In genomic region chr5:60521379-60522298, GRCh38 we compare ENCODE assay signal across 9 cellular contexts.
DNase-seq lines count a peak whose midpoint lies in the region; ATAC-seq and TF ChIP-seq lines count a peak whose summit lies in the region.
"Had no signal": no experiment of that assay in that cellular context is flagged by ENCODE, and none has a peak within 500 bp of the region (broad histone marks: within the 10 kb centered on the region; RNA-seq: fewer than 3 reads in every experiment).

No MANE protein-coding gene starts in this region.

- H3K36me3 ChIP-seq in rectal smooth muscle tissue (ENCODE audit: control insufficient read depth, insufficient read depth, low read length), result no peaks in the 10 kb centered on the region
- H3K36me3 ChIP-seq in adrenal gland (replicated peaks in 1 of 2), result no peaks in the 10 kb centered on the region

- H3K4me3 ChIP-seq in rectal smooth muscle tissue (ENCODE audit: low read length) (no peak overlapping the region), adrenal gland (no peak overlapping the region)

- TF ChIP-seq CTCF in adrenal gland (IDR thresholded peaks at IDR 0.05), result no peak

- ATAC-seq in GM19035 (IDR thresholded peaks at IDR 0.05; ENCODE audit: unreplicated experiment) (peak; percentile 54), HG02884 (IDR thresholded peaks at IDR 0.05; ENCODE audit: unreplicated experiment) (peak; percentile 37)

- TF ChIP-seq POLR2A in adrenal gland (IDR thresholded peaks at IDR 0.05), result no peak

- no peaks in the 10 kb centered on the region for H3K9me3 ChIP-seq in adrenal gland (replicated peaks in 1 of 3)

- H3K27me3 ChIP-seq in rectal smooth muscle tissue (ENCODE audit: control insufficient read depth, insufficient read depth, low read length) (no peaks in the 10 kb centered on the region), adrenal gland (no peaks in the 10 kb centered on the region)

- no peak overlapping the region for H3K9ac ChIP-seq in rectal smooth muscle tissue (ENCODE audit: low read length)

- WGBS in adrenal gland, 4 donors, result 55 to 62% (median 56%) methylated on average over 5 of the region's 5 CpGs

- peaks cover 30% of the 10 kb centered on the region for H3K4me1 ChIP-seq in rectal smooth muscle tissue (ENCODE audit: control insufficient read depth, insufficient read depth, low read length)
- H3K4me1 ChIP-seq in adrenal gland (replicated peaks in 1 of 2), result no peaks in the 10 kb centered on the region

- peak; percentile 44 for DNase-seq in NOMO-1 treated with DMSO at 0.1 percent for 48 hours (lab: John Stamatoyannopoulos, UW; ENCODE audit: unreplicated experiment)
- DNase-seq in NCI-H2107 (lab: John Stamatoyannopoulos, UW), result no peak
- no peak for DNase-seq in NCI-H146 treated with DMSO at 0.1 percent for 48 hours (lab: John Stamatoyannopoulos, UW; ENCODE audit: unreplicated experiment)
- no peak for DNase-seq in adrenal gland
- no peak for DNase-seq in AG08396 (ENCODE audit: low spot score)
- DNase-seq: SHP77 had no signal

- H3K27ac ChIP-seq in rectal smooth muscle tissue (ENCODE audit: low read depth, low read length), result peak overlapping the region; percentile 67
- no peak overlapping the region for H3K27ac ChIP-seq in adrenal gland

- intact Hi-C loops in adrenal gland (cut with DNase I), result no loop called here
